In the genomic region with DNA sequence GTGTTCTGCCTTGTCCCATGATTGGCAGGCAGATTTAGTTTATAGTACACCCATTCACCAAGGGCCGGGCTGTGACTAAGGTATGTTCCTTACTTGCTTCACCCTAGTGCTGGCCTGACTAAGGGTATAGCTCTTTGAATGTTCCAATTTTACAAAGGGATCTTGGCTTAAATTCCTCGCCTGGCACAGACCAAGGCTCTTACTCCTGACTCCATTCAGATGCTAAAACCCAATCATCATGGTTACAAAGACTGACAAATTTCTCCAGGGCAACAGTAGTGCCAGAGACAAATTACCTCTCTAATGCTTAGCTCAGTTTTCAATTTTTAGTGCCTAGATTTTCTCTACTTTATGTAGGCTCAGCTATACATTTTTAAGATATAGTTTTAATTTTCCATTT, we compare ENCODE assay signal across 1 cellular context.
TF ChIP-seq lines count a peak whose summit lies in the region.

No MANE protein-coding gene starts in this region.

TF ChIP-seq in GM23338, 12 proteins besides CTCF, POLR2A, EP300 and RAD21:
- TF ChIP-seq, protein P1, sequence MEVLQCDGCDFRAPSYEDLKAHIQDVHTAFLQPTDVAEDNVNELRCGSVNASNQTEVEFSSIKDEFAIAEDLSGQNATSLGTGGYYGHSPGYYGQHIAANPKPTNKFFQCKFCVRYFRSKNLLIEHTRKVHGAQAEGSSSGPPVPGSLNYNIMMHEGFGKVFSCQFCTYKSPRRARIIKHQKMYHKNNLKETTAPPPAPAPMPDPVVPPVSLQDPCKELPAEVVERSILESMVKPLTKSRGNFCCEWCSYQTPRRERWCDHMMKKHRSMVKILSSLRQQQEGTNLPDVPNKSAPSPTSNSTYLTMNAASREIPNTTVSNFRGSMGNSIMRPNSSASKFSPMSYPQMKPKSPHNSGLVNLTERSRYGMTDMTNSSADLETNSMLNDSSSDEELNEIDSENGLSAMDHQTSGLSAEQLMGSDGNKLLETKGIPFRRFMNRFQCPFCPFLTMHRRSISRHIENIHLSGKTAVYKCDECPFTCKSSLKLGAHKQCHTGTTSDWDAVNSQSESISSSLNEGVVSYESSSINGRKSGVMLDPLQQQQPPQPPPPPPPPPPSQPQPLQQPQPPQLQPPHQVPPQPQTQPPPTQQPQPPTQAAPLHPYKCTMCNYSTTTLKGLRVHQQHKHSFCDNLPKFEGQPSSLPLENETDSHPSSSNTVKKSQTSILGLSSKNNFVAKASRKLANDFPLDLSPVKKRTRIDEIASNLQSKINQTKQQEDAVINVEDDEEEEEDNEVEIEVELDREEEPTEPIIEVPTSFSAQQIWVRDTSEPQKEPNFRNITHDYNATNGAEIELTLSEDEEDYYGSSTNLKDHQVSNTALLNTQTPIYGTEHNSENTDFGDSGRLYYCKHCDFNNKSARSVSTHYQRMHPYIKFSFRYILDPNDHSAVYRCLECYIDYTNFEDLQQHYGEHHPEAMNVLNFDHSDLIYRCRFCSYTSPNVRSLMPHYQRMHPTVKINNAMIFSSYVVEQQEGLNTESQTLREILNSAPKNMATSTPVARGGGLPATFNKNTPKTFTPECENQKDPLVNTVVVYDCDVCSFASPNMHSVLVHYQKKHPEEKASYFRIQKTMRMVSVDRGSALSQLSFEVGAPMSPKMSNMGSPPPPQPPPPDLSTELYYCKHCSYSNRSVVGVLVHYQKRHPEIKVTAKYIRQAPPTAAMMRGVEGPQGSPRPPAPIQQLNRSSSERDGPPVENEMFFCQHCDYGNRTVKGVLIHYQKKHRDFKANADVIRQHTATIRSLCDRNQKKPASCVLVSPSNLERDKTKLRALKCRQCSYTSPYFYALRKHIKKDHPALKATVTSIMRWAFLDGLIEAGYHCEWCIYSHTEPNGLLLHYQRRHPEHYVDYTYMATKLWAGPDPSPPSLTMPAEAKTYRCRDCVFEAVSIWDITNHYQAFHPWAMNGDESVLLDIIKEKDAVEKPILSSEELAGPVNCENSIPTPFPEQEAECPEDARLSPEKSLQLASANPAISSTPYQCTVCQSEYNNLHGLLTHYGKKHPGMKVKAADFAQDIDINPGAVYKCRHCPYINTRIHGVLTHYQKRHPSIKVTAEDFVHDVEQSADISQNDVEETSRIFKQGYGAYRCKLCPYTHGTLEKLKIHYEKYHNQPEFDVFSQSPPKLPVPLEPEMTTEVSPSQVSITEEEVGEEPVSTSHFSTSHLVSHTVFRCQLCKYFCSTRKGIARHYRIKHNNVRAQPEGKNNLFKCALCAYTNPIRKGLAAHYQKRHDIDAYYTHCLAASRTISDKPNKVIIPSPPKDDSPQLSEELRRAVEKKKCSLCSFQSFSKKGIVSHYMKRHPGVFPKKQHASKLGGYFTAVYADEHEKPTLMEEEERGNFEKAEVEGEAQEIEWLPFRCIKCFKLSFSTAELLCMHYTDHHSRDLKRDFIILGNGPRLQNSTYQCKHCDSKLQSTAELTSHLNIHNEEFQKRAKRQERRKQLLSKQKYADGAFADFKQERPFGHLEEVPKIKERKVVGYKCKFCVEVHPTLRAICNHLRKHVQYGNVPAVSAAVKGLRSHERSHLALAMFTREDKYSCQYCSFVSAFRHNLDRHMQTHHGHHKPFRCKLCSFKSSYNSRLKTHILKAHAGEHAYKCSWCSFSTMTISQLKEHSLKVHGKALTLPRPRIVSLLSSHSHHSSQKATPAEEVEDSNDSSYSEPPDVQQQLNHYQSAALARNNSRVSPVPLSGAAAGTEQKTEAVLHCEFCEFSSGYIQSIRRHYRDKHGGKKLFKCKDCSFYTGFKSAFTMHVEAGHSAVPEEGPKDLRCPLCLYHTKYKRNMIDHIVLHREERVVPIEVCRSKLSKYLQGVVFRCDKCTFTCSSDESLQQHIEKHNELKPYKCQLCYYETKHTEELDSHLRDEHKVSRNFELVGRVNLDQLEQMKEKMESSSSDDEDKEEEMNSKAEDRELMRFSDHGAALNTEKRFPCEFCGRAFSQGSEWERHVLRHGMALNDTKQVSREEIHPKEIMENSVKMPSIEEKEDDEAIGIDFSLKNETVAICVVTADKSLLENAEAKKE (CRISPR knock-in tag; IDR thresholded peaks at IDR 0.05) = peak; percentile 51; the same call in 1 of the 2 replicates
- no peak for TF ChIP-seq ZNF331 (CRISPR knock-in tag; IDR thresholded peaks at IDR 0.05; ENCODE audit: low read depth)
TF ChIP-seq in GM23338: peak in this region for 1.
